9 cellular contexts compared by ENCODE assay signal in the genomic region with DNA sequence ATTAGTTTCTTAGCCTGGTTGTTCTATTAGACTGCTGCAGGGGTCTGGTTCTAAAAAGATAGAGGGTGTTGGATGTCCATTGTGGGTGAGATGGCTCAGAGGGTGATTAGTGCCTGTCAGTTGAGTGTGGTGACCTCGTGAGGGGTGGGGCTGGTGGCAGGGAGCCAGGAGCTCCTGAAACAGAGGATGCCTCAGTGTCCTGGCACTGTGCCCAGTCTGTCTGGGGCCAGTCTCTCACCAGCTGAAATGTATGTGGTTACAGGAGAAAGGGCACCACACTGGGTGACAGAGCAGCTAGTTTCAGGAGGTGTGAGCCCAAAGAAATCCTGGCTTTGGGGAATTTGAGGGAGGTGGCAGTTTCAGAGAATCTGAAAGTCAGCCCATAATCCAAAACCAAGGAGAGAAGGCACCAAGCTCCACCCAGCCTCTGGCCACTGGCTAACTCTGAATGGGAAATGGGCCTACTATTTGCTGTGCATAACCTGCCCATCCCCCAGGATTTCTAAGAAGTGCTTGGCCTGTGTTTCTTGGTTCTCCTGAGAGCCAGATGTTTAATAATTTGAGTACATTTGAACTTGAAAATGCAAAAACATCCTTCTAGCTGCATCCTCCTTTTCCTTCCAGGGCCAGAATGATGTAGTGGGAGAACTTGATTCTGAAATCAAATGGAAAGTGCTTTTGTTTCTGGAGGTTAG.
A peak's percentile ranks its signal among the peaks of the same experiment; 100 is the strongest.
DNase-seq lines count a peak whose midpoint lies in the region; ATAC-seq and TF ChIP-seq lines count a peak whose summit lies in the region.
"Had no signal": no experiment of that assay in that cellular context is flagged by ENCODE, and none has a peak within 500 bp of the region (broad histone marks: within the 10 kb centered on the region; RNA-seq: fewer than 3 reads in every experiment).

No MANE protein-coding gene starts in this region.

- no peak for TF ChIP-seq CTCF in Loucy (conservative IDR thresholded peaks at IDR 0.05; ENCODE audit: low read length)
- no peak for TF ChIP-seq CTCF in brain (conservative IDR thresholded peaks at IDR 0.05)
- no peak for TF ChIP-seq CTCF in progenitor cell of endocrine pancreas (IDR thresholded peaks at IDR 0.05; ENCODE audit: unreplicated experiment)

- peak overlapping the region in 3 of 5 experiments; percentile 13 to 72 (median 62) for H3K27ac Mint-ChIP-seq in brain
- no peak overlapping the region for H3K27ac Mint-ChIP-seq in progenitor cell of endocrine pancreas

- DNase-seq in Caki2 (ENCODE audit: low read depth) (peak; percentile 87), RPMI7951 (ENCODE audit: low read depth) (peak; percentile 89), myocyte (ENCODE audit: low read depth) (peak; percentile 96), progenitor cell of endocrine pancreas (ENCODE audit: low spot score, unreplicated experiment) (no peak), NCI-H1930 (lab: John Stamatoyannopoulos, UW) (no peak)

- no peaks in the 10 kb centered on the region for H3K36me3 Mint-ChIP-seq in brain
- peaks cover 2% of the 10 kb centered on the region for H3K36me3 Mint-ChIP-seq in progenitor cell of endocrine pancreas (ENCODE audit: insufficient read depth)

- H3K27me3 Mint-ChIP-seq in brain (peaks cover 3% of the 10 kb centered on the region), progenitor cell of endocrine pancreas (no peaks in the 10 kb centered on the region)

- no peaks in the 10 kb centered on the region for H3F3A ChIP-seq in Loucy (ENCODE audit: low read depth)

- peaks cover 29% of the 10 kb centered on the region for H3K4me1 Mint-ChIP-seq in brain
- no peaks in the 10 kb centered on the region for H3K4me1 Mint-ChIP-seq in progenitor cell of endocrine pancreas (ENCODE audit: low read depth)

- H3K79me2 ChIP-seq in Loucy (ENCODE audit: insufficient read depth, low read length) = no peaks in the 10 kb centered on the region; the same call in 1 of the 2 replicates

- H2AFZ ChIP-seq in Loucy (ENCODE audit: low read length) = no peak overlapping the region

- H3K9ac ChIP-seq in Loucy (ENCODE audit: low read depth, low read length, poor library complexity, severe bottlenecking) = peak overlapping the region; percentile 26

- H3K36me3 ChIP-seq in Loucy (ENCODE audit: insufficient read depth, low read length) = no peaks in the 10 kb centered on the region
- H3K36me3 ChIP-seq: HAP-1 had no signal

- H3K4me3 ChIP-seq in Loucy (ENCODE audit: low read length, poor library complexity, severe bottlenecking) = peak overlapping the region; percentile 28
- H3K4me3 ChIP-seq: HAP-1 had no signal

- in situ Hi-C loops in Caki2 (cut with HindIII; ENCODE audit: low pct_unique_long_range_greater_than_20kb, low sequenced_read_pairs) = no loop called here

- peak; percentile 65 for ATAC-seq in GM21576 (IDR thresholded peaks at IDR 0.05; ENCODE audit: unreplicated experiment)

- peaks cover 40% of the 10 kb centered on the region for H3K4me1 ChIP-seq in Loucy (ENCODE audit: insufficient read depth, low read length, poor library complexity, severe bottlenecking)
- H3K4me1 ChIP-seq: HAP-1 had no signal

- H3K9me3 Mint-ChIP-seq in brain (peaks cover 7 to 27% (median 18%) of the 10 kb centered on the region in 5 experiments), progenitor cell of endocrine pancreas (ENCODE audit: low read depth) (peaks cover 9% of the 10 kb centered on the region)

- peaks cover 14% of the 10 kb centered on the region; the same call in 1 of the 2 replicates for H3K9me3 ChIP-seq in Loucy (ENCODE audit: insufficient read depth, low read depth, low read length)

- no peaks in the 10 kb centered on the region for H3K9me2 ChIP-seq in Loucy (replicated peaks; ENCODE audit: low read depth, low read length)

- H3K4me3 Mint-ChIP-seq in brain = no peak overlapping the region
- no peak overlapping the region for H3K4me3 Mint-ChIP-seq in progenitor cell of endocrine pancreas (ENCODE audit: low read depth)

- H3K4me2 ChIP-seq in Loucy (ENCODE audit: low read depth, low read length, poor library complexity, severe bottlenecking) = peak overlapping the region; percentile 65

- no peaks in the 10 kb centered on the region for H4K20me1 ChIP-seq in Loucy (ENCODE audit: insufficient read depth, low read length, poor library complexity, severe bottlenecking)

- no peaks in the 10 kb centered on the region for H3K27me3 ChIP-seq in Loucy (ENCODE audit: insufficient read depth, low read length, poor library complexity, severe bottlenecking)

Comparison
In these comparisons a context has a peak if more than half of its experiments do, and no peak if none do; other contexts are left out.
1. DNase-seq: peak in Caki2 (single experiment), RPMI7951 (single experiment) and myocyte (single experiment); none in progenitor cell of endocrine pancreas (single experiment) and NCI-H1930 (0 of 2).